ENCODE assay signal across 1 cellular context in genomic region chr7:43749383-43749940, GRCh38.
TF ChIP-seq lines count a peak whose summit lies in the region.

No MANE protein-coding gene starts in this region.

TF ChIP-seq in H1, 55 proteins besides CTCF, POLR2A, EP300 and RAD21:
- TF ChIP-seq, protein P1, sequence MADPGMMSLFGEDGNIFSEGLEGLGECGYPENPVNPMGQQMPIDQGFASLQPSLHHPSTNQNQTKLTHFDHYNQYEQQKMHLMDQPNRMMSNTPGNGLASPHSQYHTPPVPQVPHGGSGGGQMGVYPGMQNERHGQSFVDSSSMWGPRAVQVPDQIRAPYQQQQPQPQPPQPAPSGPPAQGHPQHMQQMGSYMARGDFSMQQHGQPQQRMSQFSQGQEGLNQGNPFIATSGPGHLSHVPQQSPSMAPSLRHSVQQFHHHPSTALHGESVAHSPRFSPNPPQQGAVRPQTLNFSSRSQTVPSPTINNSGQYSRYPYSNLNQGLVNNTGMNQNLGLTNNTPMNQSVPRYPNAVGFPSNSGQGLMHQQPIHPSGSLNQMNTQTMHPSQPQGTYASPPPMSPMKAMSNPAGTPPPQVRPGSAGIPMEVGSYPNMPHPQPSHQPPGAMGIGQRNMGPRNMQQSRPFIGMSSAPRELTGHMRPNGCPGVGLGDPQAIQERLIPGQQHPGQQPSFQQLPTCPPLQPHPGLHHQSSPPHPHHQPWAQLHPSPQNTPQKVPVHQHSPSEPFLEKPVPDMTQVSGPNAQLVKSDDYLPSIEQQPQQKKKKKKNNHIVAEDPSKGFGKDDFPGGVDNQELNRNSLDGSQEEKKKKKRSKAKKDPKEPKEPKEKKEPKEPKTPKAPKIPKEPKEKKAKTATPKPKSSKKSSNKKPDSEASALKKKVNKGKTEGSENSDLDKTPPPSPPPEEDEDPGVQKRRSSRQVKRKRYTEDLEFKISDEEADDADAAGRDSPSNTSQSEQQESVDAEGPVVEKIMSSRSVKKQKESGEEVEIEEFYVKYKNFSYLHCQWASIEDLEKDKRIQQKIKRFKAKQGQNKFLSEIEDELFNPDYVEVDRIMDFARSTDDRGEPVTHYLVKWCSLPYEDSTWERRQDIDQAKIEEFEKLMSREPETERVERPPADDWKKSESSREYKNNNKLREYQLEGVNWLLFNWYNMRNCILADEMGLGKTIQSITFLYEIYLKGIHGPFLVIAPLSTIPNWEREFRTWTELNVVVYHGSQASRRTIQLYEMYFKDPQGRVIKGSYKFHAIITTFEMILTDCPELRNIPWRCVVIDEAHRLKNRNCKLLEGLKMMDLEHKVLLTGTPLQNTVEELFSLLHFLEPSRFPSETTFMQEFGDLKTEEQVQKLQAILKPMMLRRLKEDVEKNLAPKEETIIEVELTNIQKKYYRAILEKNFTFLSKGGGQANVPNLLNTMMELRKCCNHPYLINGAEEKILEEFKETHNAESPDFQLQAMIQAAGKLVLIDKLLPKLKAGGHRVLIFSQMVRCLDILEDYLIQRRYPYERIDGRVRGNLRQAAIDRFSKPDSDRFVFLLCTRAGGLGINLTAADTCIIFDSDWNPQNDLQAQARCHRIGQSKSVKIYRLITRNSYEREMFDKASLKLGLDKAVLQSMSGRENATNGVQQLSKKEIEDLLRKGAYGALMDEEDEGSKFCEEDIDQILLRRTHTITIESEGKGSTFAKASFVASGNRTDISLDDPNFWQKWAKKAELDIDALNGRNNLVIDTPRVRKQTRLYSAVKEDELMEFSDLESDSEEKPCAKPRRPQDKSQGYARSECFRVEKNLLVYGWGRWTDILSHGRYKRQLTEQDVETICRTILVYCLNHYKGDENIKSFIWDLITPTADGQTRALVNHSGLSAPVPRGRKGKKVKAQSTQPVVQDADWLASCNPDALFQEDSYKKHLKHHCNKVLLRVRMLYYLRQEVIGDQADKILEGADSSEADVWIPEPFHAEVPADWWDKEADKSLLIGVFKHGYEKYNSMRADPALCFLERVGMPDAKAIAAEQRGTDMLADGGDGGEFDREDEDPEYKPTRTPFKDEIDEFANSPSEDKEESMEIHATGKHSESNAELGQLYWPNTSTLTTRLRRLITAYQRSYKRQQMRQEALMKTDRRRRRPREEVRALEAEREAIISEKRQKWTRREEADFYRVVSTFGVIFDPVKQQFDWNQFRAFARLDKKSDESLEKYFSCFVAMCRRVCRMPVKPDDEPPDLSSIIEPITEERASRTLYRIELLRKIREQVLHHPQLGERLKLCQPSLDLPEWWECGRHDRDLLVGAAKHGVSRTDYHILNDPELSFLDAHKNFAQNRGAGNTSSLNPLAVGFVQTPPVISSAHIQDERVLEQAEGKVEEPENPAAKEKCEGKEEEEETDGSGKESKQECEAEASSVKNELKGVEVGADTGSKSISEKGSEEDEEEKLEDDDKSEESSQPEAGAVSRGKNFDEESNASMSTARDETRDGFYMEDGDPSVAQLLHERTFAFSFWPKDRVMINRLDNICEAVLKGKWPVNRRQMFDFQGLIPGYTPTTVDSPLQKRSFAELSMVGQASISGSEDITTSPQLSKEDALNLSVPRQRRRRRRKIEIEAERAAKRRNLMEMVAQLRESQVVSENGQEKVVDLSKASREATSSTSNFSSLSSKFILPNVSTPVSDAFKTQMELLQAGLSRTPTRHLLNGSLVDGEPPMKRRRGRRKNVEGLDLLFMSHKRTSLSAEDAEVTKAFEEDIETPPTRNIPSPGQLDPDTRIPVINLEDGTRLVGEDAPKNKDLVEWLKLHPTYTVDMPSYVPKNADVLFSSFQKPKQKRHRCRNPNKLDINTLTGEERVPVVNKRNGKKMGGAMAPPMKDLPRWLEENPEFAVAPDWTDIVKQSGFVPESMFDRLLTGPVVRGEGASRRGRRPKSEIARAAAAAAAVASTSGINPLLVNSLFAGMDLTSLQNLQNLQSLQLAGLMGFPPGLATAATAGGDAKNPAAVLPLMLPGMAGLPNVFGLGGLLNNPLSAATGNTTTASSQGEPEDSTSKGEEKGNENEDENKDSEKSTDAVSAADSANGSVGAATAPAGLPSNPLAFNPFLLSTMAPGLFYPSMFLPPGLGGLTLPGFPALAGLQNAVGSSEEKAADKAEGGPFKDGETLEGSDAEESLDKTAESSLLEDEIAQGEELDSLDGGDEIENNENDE (IDR thresholded peaks at IDR 0.05; ENCODE audit: insufficient replicate concordance, low read length), result no peak
- no peak for TF ChIP-seq SP2 (IDR thresholded peaks at IDR 0.05; ENCODE audit: low read length)
- TF ChIP-seq SAP30 (IDR thresholded peaks at IDR 0.05; ENCODE audit: insufficient read depth, insufficient replicate concordance, low read length), result no peak
- no peak for TF ChIP-seq GABPA (IDR thresholded peaks at IDR 0.05; ENCODE audit: borderline replicate concordance, insufficient read depth, low read length)
- TF ChIP-seq EZH2 (IDR thresholded peaks at IDR 0.05; ENCODE audit: low read depth, low read length, severe bottlenecking), result no peak
- no peak for TF ChIP-seq KDM1A (IDR thresholded peaks at IDR 0.05; ENCODE audit: borderline replicate concordance, low read length)
- TF ChIP-seq NANOG (IDR thresholded peaks at IDR 0.05; ENCODE audit: insufficient read depth, low read depth, low read length, poor library complexity, severe bottlenecking), result no peak
- no peak for TF ChIP-seq SIN3A (conservative IDR thresholded peaks at IDR 0.05 in 1 of 2, IDR thresholded peaks at IDR 0.05 in 1 of 2; ENCODE audit: low read depth in 1 of 2, low read length in 2 of 2)
- TF ChIP-seq EGR1 (IDR thresholded peaks at IDR 0.05; ENCODE audit: borderline replicate concordance, low read depth, low read length), result no peak
- TF ChIP-seq BRCA1 (IDR thresholded peaks at IDR 0.05; ENCODE audit: low read depth, low read length), result no peak
- no peak for TF ChIP-seq CTBP2 (IDR thresholded peaks at IDR 0.05; ENCODE audit: borderline replicate concordance, insufficient read depth, insufficient read length, low read length)
- no peak for TF ChIP-seq CHD1 (IDR thresholded peaks at IDR 0.05; ENCODE audit: low read depth, low read length)
- no peak for TF ChIP-seq HDAC6 (IDR thresholded peaks at IDR 0.05; ENCODE audit: low read depth, low read length)
- no peak for TF ChIP-seq SUZ12 (IDR thresholded peaks at IDR 0.05; ENCODE audit: low read length)
- TF ChIP-seq CBX8 (IDR thresholded peaks at IDR 0.05; ENCODE audit: borderline replicate concordance, low read depth, low read length), result no peak
- no peak for TF ChIP-seq CREB1 (IDR thresholded peaks at IDR 0.05)
- TF ChIP-seq NRF1 (IDR thresholded peaks at IDR 0.05; ENCODE audit: low read depth, low read length), result no peak
